In the genomic region with DNA sequence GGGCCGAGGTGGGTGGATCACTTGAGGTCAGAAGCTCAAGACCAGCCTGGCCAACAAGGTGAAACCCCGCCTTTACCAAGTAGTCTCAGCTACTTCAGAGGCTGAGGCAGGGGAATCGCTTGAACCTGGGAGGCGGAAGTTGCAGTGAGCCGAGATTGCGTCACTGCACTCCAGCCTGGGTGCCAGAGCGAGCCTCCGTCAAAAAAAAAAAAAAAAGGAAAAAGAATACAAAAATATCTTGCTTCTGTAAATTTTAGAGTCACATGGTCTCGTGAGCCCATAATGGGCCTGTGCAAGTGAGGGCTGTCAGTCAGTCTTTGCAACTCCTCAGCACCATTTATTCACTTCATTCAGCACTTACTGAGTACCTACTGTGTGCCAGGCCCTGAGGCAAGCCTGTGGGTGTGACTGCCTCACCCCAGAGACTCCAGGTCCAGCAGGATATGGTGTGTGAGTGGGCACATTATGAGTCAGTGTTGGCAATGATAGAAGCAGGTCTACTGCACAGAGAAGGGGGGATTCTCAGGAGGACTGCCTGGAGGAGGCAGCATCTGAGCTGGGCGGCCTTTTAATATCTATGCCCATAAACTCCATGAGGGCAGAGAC, we compare ENCODE assay signal across 8 cellular contexts. TPM values are rescaled to one million over a fixed set of nuclear protein-coding genes. Genes with fewer than 3 reads are reported as not detected.
DNase-seq lines count a peak whose midpoint lies in the region; ATAC-seq, FAIRE-seq and TF ChIP-seq lines count a peak whose summit lies in the region.

No MANE protein-coding gene starts in this region.

- dilution Hi-C loops in keratinocyte (cut with MboI; ENCODE audit: extremely low pct_ligation_motif_present, low sequenced_read_pairs): no loop called here

- DNase-seq in CD1c-positive myeloid dendritic cell (ENCODE audit: extremely low spot score) (peak; percentile 80), SK-N-MC (ENCODE audit: low read depth, low spot score) (no peak), keratinocyte (ENCODE audit: low read depth, low spot score) (no peak), DMS 273 (lab: John Stamatoyannopoulos, UW; ENCODE audit: unreplicated experiment) (no peak), HT-29 (ENCODE audit: low spot score) (no peak), DMS79 treated with DMSO at 0.1 percent for 48 hours (lab: John Stamatoyannopoulos, UW) (no peak), dedifferentiated amniotic fluid mesenchymal stem cell (ENCODE audit: extremely low spot score) (no peak)

- H3K27me3 ChIP-seq in keratinocyte (ENCODE audit: control insufficient read depth, extremely low read depth, insufficient read depth, low read length): no peaks in the 10 kb centered on the region

- TF ChIP-seq CTCF in keratinocyte (optimal IDR thresholded peaks at IDR 0.05 in 1 of 3, IDR thresholded peaks at IDR 0.05 in 1 of 3, conservative IDR thresholded peaks at IDR 0.05 in 1 of 3; ENCODE audit: extremely low read depth in 1 of 3, insufficient read depth in 2 of 3, low read length in 3 of 3): no peak

- no peaks in the 10 kb centered on the region for H3K79me2 ChIP-seq in keratinocyte (ENCODE audit: control insufficient read depth, insufficient read depth, low read length)

- peak overlapping the region; percentile 12 for H3K4me2 ChIP-seq in keratinocyte (ENCODE audit: control insufficient read depth, extremely low read depth, insufficient read depth, low read depth, low read length)

- no peaks in the 10 kb centered on the region for H3K36me3 ChIP-seq in SK-N-MC (ENCODE audit: insufficient read depth, low read length)
- no peaks in the 10 kb centered on the region for H3K36me3 ChIP-seq in keratinocyte (ENCODE audit: control insufficient read depth in 2 of 2, extremely low read depth in 1 of 2, insufficient read depth in 2 of 2, low read length in 2 of 2)

- no peaks in the 10 kb centered on the region for H4K20me1 ChIP-seq in keratinocyte (ENCODE audit: control insufficient read depth, extremely low read depth, insufficient read depth, low read length)

- H3K4me1 ChIP-seq in keratinocyte (ENCODE audit: control insufficient read depth, extremely low read depth, insufficient read depth, low read length): peaks cover 10% of the 10 kb centered on the region

- peak; percentile 44 for ATAC-seq in GM21529 (IDR thresholded peaks at IDR 0.05; ENCODE audit: unreplicated experiment)

- H3K27ac ChIP-seq in SK-N-MC (no peak overlapping the region), keratinocyte (ENCODE audit: control insufficient read depth, insufficient read depth, low read length) (no peak overlapping the region)

- peak overlapping the region; percentile 12 for H2AFZ ChIP-seq in keratinocyte (ENCODE audit: control insufficient read depth, low read length)

- no peak overlapping the region for H3K9ac ChIP-seq in SK-N-MC (ENCODE audit: insufficient read length)
- H3K9ac ChIP-seq in keratinocyte (ENCODE audit: control insufficient read depth, extremely low read depth, insufficient read depth, low read length): no peak overlapping the region

- H3K9me1 ChIP-seq in keratinocyte (ENCODE audit: control insufficient read depth, extremely low read depth, insufficient read depth, low read length): no peaks in the 10 kb centered on the region

- peak; percentile 13 for FAIRE-seq in keratinocyte (lab: Jason Lieb, UNC)

- no peaks in the 10 kb centered on the region for H3K9me3 ChIP-seq in SK-N-MC (ENCODE audit: low read depth, low read length)
- H3K9me3 ChIP-seq in keratinocyte (ENCODE audit: control insufficient read depth, low read depth, low read length): no peaks in the 10 kb centered on the region

- H3K4me3 ChIP-seq in SK-N-MC (0 out of 2 replicates have a peak overlapping the region, but pooled peaks have one; percentile 24), keratinocyte (ENCODE audit: control insufficient read depth in 2 of 3, extremely low read depth in 1 of 3, insufficient read depth in 2 of 3, low read depth in 1 of 3, low read length in 3 of 3) (no peak overlapping the region)

RNA-seq across cellular contexts. Expression of a gene that starts 46.7 kb away (rescaled TPM):
- 87.1 to 177 TPM (median 109 TPM) in 3 replicates for polyA plus RNA-seq in keratinocyte
- 209 TPM for polyA plus RNA-seq in keratinocyte (2011; ENCODE audit: low read depth)
- polyA plus RNA-seq in keratinocyte (2011; cell fraction: cytosol; rRNA removed): 101 and 175 TPM in 2 replicates
- 188 and 261 TPM in 2 replicates for polyA plus RNA-seq in keratinocyte (2011; cell fraction: nucleus; rRNA removed)
- polyA plus RNA-seq in keratinocyte (2012; ENCODE audit: low replicate concordance): 131 and 134 TPM in 2 replicates
- 47.7 to 122 TPM (median 57.3 TPM) in 3 replicates for polyA minus RNA-seq in keratinocyte
- 93.4 TPM for polyA minus RNA-seq in keratinocyte (2011; cell fraction: cytosol; rRNA and poly(A)+ RNA removed)
- 78.5 and 95.6 TPM in 2 replicates for polyA minus RNA-seq in keratinocyte (2011; cell fraction: nucleus; rRNA and poly(A)+ RNA removed)
- 55.7 and 59.7 TPM in 2 replicates for total RNA-seq in HT-29 (2014; rRNA removed; shearing (Covaris generic))
